ENCODE assay signal across 1 cellular context in the genomic region with DNA sequence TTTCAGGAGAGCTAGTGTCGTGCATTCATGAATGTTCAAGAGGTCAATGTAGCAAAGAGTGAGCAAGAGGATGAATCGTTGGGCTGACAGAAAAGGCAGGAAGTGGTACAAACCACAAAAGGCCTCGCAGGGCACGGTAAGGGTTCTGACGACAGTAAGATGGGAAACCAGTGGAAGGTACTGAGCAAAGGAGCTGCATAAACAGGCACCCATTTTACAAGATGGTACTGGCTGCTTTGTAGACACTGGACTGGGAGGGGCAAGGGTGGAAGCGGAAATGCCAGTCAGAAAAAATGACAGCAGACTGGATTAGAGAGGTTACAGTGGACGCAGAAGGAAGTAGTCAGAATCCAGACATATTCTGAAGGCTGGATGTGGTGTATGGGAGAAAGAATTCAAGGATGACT.
TF ChIP-seq lines count a peak whose summit lies in the region.

No MANE protein-coding gene starts in this region.

TF ChIP-seq in GM23338, 12 proteins besides CTCF, POLR2A, EP300 and RAD21 (continued from another document):
- TF ChIP-seq ZNF462 (CRISPR knock-in tag; IDR thresholded peaks at IDR 0.05), result no peak
- TF ChIP-seq ZNF114 (CRISPR knock-in tag; IDR thresholded peaks at IDR 0.05), result no peak
- TF ChIP-seq POLR2AphosphoS5 (IDR thresholded peaks at IDR 0.05; ENCODE audit: low read depth), result no peak
- TF ChIP-seq EZH2phosphoT487 (IDR thresholded peaks at IDR 0.05; ENCODE audit: unreplicated experiment), result no peak
